Comparison of ENCODE assay signal across 23 cellular contexts in genomic region chr6:168122521-168122920, GRCh38. TPM values are rescaled to one million over a fixed set of nuclear protein-coding genes. Genes with fewer than 3 reads are reported as not detected.
"Had no signal": no experiment of that assay in that cellular context is flagged by ENCODE, and none has a peak within 500 bp of the region (broad histone marks: within the 10 kb centered on the region; RNA-seq: fewer than 3 reads in every experiment).

No MANE protein-coding gene starts in this region.

- H3K36me3 ChIP-seq: ovary, stomach, upper lobe of left lung had no signal

- H3K4me3 ChIP-seq: ovary, stomach, testis, upper lobe of left lung had no signal

- H3K27ac Mint-ChIP-seq: activated naive CD8-positive, alpha-beta T cell treated with anti-CD3 and anti-CD28 coated beads for 36 hours; activated T-helper 1 cell treated with anti-CD3 and anti-CD28 coated beads, Interleukin-12 subunit alpha, Interleukin-12 subunit beta, Interleukin-2, Interleukin-4 antibody, amounts not matched to agents 30 ng/mL and 10 ng/mL and 1 ng/mL, durations not matched to agents 14 hours and 24 hours and 36 hours; memory B cell; naive thymus-derived CD8-positive, alpha-beta T cell; stimulated activated effector memory CD8-positive, alpha-beta T cell treated with anti-CD3 and anti-CD28 coated beads, Interleukin-12 subunit alpha, Interleukin-12 subunit beta, amount 100 ng/mL, for 72 hours had no signal

- ATAC-seq: left ventricle myocardium superior; naive thymus-derived CD8-positive, alpha-beta T cell; stimulated activated effector memory CD8-positive, alpha-beta T cell treated with anti-CD3 and anti-CD28 coated beads, Interleukin-12 subunit alpha, Interleukin-12 subunit beta, amount 100 ng/mL, for 72 hours had no signal

- H3K36me3 Mint-ChIP-seq: activated naive CD8-positive, alpha-beta T cell treated with anti-CD3 and anti-CD28 coated beads for 36 hours; memory B cell; naive thymus-derived CD8-positive, alpha-beta T cell; stimulated activated effector memory CD8-positive, alpha-beta T cell treated with anti-CD3 and anti-CD28 coated beads, Interleukin-12 subunit alpha, Interleukin-12 subunit beta, amount 100 ng/mL, for 72 hours had no signal

- H3K9me3 Mint-ChIP-seq: stimulated activated effector memory CD8-positive, alpha-beta T cell treated with anti-CD3 and anti-CD28 coated beads, Interleukin-12 subunit alpha, Interleukin-12 subunit beta, amount 100 ng/mL, for 72 hours had no signal

- H3K4me3 Mint-ChIP-seq: activated naive CD8-positive, alpha-beta T cell treated with anti-CD3 and anti-CD28 coated beads for 36 hours; activated T-helper 1 cell treated with anti-CD3 and anti-CD28 coated beads, Interleukin-12 subunit alpha, Interleukin-12 subunit beta, Interleukin-2, Interleukin-4 antibody, amounts not matched to agents 30 ng/mL and 10 ng/mL and 1 ng/mL, durations not matched to agents 14 hours and 24 hours and 36 hours; memory B cell; naive thymus-derived CD8-positive, alpha-beta T cell; stimulated activated effector memory CD8-positive, alpha-beta T cell treated with anti-CD3 and anti-CD28 coated beads, Interleukin-12 subunit alpha, Interleukin-12 subunit beta, amount 100 ng/mL, for 72 hours had no signal

- H3K27ac ChIP-seq: ovary, stomach, testis, upper lobe of left lung had no signal

- H3K9me3 ChIP-seq: ovary, stomach, testis, upper lobe of left lung had no signal

- DNase-seq: activated CD4-positive, alpha-beta T cell treated with anti-CD3 and anti-CD28 coated beads, Interleukin-2, amount 50 U/mL, for 1 hour; activated gamma-delta T cell treated with Interleukin-2 at 50 U/mL for 16 hours; activated naive CD8-positive, alpha-beta T cell treated with anti-CD3 and anti-CD28 coated beads for 36 hours; activated T-cell treated with anti-CD3 and anti-CD28 coated beads for 4 hours; amniotic stem cell; foreskin melanocyte; glutamatergic neuron; left ventricle myocardium superior; naive thymus-derived CD8-positive, alpha-beta T cell; SHP77 treated with DMSO at 0.1 percent for 48 hours; SK-N-SH; stimulated activated CD4-positive, alpha-beta T cell treated with anti-CD3 and anti-CD28 coated beads, Interleukin-2, amount 100 ng/mL, for 48 hours; stomach had no signal

- H3K4me1 Mint-ChIP-seq: activated naive CD8-positive, alpha-beta T cell treated with anti-CD3 and anti-CD28 coated beads for 36 hours; memory B cell; naive thymus-derived CD8-positive, alpha-beta T cell; stimulated activated effector memory CD8-positive, alpha-beta T cell treated with anti-CD3 and anti-CD28 coated beads, Interleukin-12 subunit alpha, Interleukin-12 subunit beta, amount 100 ng/mL, for 72 hours had no signal

- H3K27me3 ChIP-seq: ovary, stomach, testis, upper lobe of left lung had no signal

- H3K9ac ChIP-seq: SK-N-SH had no signal

- H3K27me3 Mint-ChIP-seq: activated naive CD8-positive, alpha-beta T cell treated with anti-CD3 and anti-CD28 coated beads for 36 hours; memory B cell had no signal

- H3K4me1 ChIP-seq: testis, upper lobe of left lung had no signal

RNA-seq across cellular contexts. Expression of gene FRMD1, which starts 43.5 kb away (rescaled TPM):
- total RNA-seq: activated naive CD8-positive, alpha-beta T cell treated with anti-CD3 and anti-CD28 coated beads for 36 hours; activated T-helper 1 cell treated with anti-CD3 and anti-CD28 coated beads, Interleukin-12 subunit alpha, Interleukin-12 subunit beta, Interleukin-2, Interleukin-4 antibody, amounts not matched to agents 30 ng/mL and 10 ng/mL and 1 ng/mL, durations not matched to agents 14 hours and 24 hours and 36 hours; cerebellum; dermis microvascular lymphatic vessel endothelial cell; epithelial cell of proximal tubule; kidney epithelial cell; naive thymus-derived CD8-positive, alpha-beta T cell; upper lobe of left lung had no signal
